ENCODE assay signal across 36 cellular contexts in genomic region chr1:6730889-6731288, GRCh38.
"Had no signal": no experiment of that assay in that cellular context is flagged by ENCODE, and none has a peak within 500 bp of the region (broad histone marks: within the 10 kb centered on the region; RNA-seq: fewer than 3 reads in every experiment).

No MANE protein-coding gene starts in this region.

- H3K27me3 ChIP-seq: ascending aorta, cardiac muscle cell had no signal

- H2AFZ ChIP-seq: PC-9 had no signal

- FAIRE-seq: RCC 7860 had no signal

- H3K27ac ChIP-seq: ascending aorta, cardiac muscle cell, PC-9, VCaP had no signal

- H3K9me3 Mint-ChIP-seq: activated B cell treated with CpG ODN at 0.5 μM for 24 hours; activated CD4-positive, alpha-beta memory T cell treated with anti-CD3 and anti-CD28 coated beads, Interleukin-2, amount 10 ng/mL, durations not matched to agents 7 days and 5 days; activated naive CD4-positive, alpha-beta T cell treated with anti-CD3 and anti-CD28 coated beads, Interleukin-2, amount 50 U/mL, for 24 hours; activated naive CD8-positive, alpha-beta T cell treated with anti-CD3 and anti-CD28 coated beads, Interleukin-2, amount 10 ng/mL, durations not matched to agents 7 days and 5 days had no signal

- ATAC-seq: activated CD8-positive, alpha-beta memory T cell treated with anti-CD3 and anti-CD28 coated beads, Interleukin-2, amount 10 ng/mL, durations not matched to agents 7 days and 5 days had no signal

- DNase-seq: activated B cell treated with CpG ODN at 0.5 μM for 24 hours; activated CD4-positive, alpha-beta memory T cell treated with anti-CD3 and anti-CD28 coated beads, Interleukin-2, amount 10 ng/mL, durations not matched to agents 7 days and 5 days; activated CD4-positive, alpha-beta T cell treated with anti-CD3 and anti-CD28 coated beads for 1 hour; activated CD4-positive, alpha-beta T cell treated with anti-CD3 and anti-CD28 coated beads for 48 hours; activated CD8-positive, alpha-beta memory T cell treated with anti-CD3 and anti-CD28 coated beads for 24 hours; activated CD8-positive, alpha-beta memory T cell treated with anti-CD3 and anti-CD28 coated beads, Interleukin-2, amount 10 ng/mL, durations not matched to agents 7 days and 5 days; activated CD8-positive, alpha-beta memory T cell treated with anti-CD3 and anti-CD28 coated beads, Interleukin-2, amount 50 U/mL, for 48 hours; activated gamma-delta T cell; activated naive CD4-positive, alpha-beta T cell treated with Interleukin-2 at 50 U/mL for 16 hours; activated naive CD8-positive, alpha-beta T cell treated with anti-CD3 and anti-CD28 coated beads, Interleukin-2, amount 10 ng/mL, durations not matched to agents 7 days and 5 days; activated T-cell treated with anti-CD3 and anti-CD28 coated beads, Interleukin-2, amount 50 U/mL, for 48 hours; amygdala; NCI-H1092 treated with DMSO at 0.1 percent for 48 hours; NCI-H1417; NCI-H146; NCI-H187; NCI-H2029 treated with DMSO at 0.1 percent for 48 hours; NCI-H2107; NCI-H2171 treated with DMSO at 0.1 percent for 48 hours; NCI-H2227 treated with DMSO at 0.1 percent for 48 hours; NCI-H446; NCI-H510A treated with DMSO at 0.1 percent for 48 hours; NCI-H526 treated with DMSO at 0.1 percent for 48 hours; NCI-H774; NK-92 treated with Interleukin-12 subunit alpha and Interleukin-12 subunit beta, amount 100 ng/mL, for 24 hours; PC-9; Right ventricle myocardium superior; SW 1271; T-helper 1 cell; T-helper 2 cell; T-helper 9 cell had no signal

- H3K4me3 ChIP-seq: ascending aorta, cardiac muscle cell, PC-9 had no signal

- H3K4me3 Mint-ChIP-seq: activated B cell treated with CpG ODN at 0.5 μM for 24 hours; activated CD4-positive, alpha-beta memory T cell treated with anti-CD3 and anti-CD28 coated beads, Interleukin-2, amount 10 ng/mL, durations not matched to agents 7 days and 5 days; activated CD8-positive, alpha-beta memory T cell treated with anti-CD3 and anti-CD28 coated beads, Interleukin-2, amount 10 ng/mL, durations not matched to agents 7 days and 5 days; activated naive CD4-positive, alpha-beta T cell treated with anti-CD3 and anti-CD28 coated beads, Interleukin-2, amount 50 U/mL, for 24 hours; activated naive CD8-positive, alpha-beta T cell treated with anti-CD3 and anti-CD28 coated beads, Interleukin-2, amount 10 ng/mL, durations not matched to agents 7 days and 5 days had no signal

- H3K4me1 Mint-ChIP-seq: activated B cell treated with CpG ODN at 0.5 μM for 24 hours had no signal

- H3K27ac Mint-ChIP-seq: activated B cell treated with CpG ODN at 0.5 μM for 24 hours; activated CD4-positive, alpha-beta memory T cell treated with anti-CD3 and anti-CD28 coated beads, Interleukin-2, amount 10 ng/mL, durations not matched to agents 7 days and 5 days; activated CD8-positive, alpha-beta memory T cell treated with anti-CD3 and anti-CD28 coated beads, Interleukin-2, amount 10 ng/mL, durations not matched to agents 7 days and 5 days; activated naive CD4-positive, alpha-beta T cell treated with anti-CD3 and anti-CD28 coated beads, Interleukin-2, amount 50 U/mL, for 24 hours; activated naive CD8-positive, alpha-beta T cell treated with anti-CD3 and anti-CD28 coated beads, Interleukin-2, amount 10 ng/mL, durations not matched to agents 7 days and 5 days had no signal

- H3K36me3 ChIP-seq: ascending aorta, cardiac muscle cell had no signal

- H3K9me3 ChIP-seq: ascending aorta had no signal

- H3K36me3 Mint-ChIP-seq: activated CD8-positive, alpha-beta memory T cell treated with anti-CD3 and anti-CD28 coated beads, Interleukin-2, amount 10 ng/mL, durations not matched to agents 7 days and 5 days; activated naive CD4-positive, alpha-beta T cell treated with anti-CD3 and anti-CD28 coated beads, Interleukin-2, amount 50 U/mL, for 24 hours; activated naive CD8-positive, alpha-beta T cell treated with anti-CD3 and anti-CD28 coated beads, Interleukin-2, amount 10 ng/mL, durations not matched to agents 7 days and 5 days had no signal

- H3K4me2 ChIP-seq: PC-9 had no signal
